In the genomic region with DNA sequence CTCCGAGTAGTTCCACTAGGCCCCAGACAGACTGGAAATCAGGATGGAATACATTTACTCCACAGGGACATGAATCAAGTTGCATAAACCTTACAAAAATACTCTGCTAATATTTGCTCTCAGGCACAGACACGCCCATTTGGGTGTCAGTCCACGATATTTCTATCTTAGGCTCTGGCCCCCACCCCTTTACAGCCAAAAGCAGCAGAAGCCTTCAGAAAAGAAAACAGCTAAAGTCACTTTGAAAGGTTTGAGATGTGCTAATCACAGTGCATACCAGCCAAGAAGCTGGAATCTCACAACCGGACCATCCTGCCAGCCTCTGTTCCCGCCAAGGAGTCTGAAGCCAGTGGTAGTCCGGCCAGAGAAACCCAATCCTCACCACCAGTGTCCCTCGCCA, we compare ENCODE assay signal across 1 cellular context.
TF ChIP-seq lines count a peak whose summit lies in the region.

No MANE protein-coding gene starts in this region.

TF ChIP-seq in HepG2, 621 proteins besides CTCF, POLR2A, EP300 and RAD21 (continued from another document and continues in another):
- TF ChIP-seq SAP130 (CRISPR knock-in tag; IDR thresholded peaks at IDR 0.05; ENCODE audit: low read depth), result 0 out of 2 replicates have a peak, but pooled peaks have one; percentile 41
- TF ChIP-seq SP5 (CRISPR knock-in tag; IDR thresholded peaks at IDR 0.05; ENCODE audit: borderline replicate concordance, low read depth), result peak; percentile 85
- TF ChIP-seq ZFAT (CRISPR knock-in tag; conservative IDR thresholded peaks at IDR 0.05), result no peak
- no peak for TF ChIP-seq FOXA1 (IDR thresholded peaks at IDR 0.05)
- TF ChIP-seq FOXA1 (CRISPR knock-in tag; IDR thresholded peaks at IDR 0.05), result peak; percentile 12; the same call in 1 of the 2 replicates
- peak; percentile 30; the same call in 1 of the 2 replicates for TF ChIP-seq CEBPG (CRISPR knock-in tag; IDR thresholded peaks at IDR 0.05)
- TF ChIP-seq HES4 (CRISPR knock-in tag; IDR thresholded peaks at IDR 0.05; ENCODE audit: borderline replicate concordance), result no peak
- TF ChIP-seq ZBTB3 (CRISPR knock-in tag; IDR thresholded peaks at IDR 0.05; ENCODE audit: borderline replicate concordance, low read depth), result no peak
- no peak for TF ChIP-seq ZNF142 (CRISPR knock-in tag; IDR thresholded peaks at IDR 0.05)
- TF ChIP-seq ZNF660 (CRISPR knock-in tag; IDR thresholded peaks at IDR 0.05; ENCODE audit: borderline replicate concordance, low read depth), result no peak
- TF ChIP-seq MIER2 (CRISPR knock-in tag; IDR thresholded peaks at IDR 0.05), result no peak
- no peak for TF ChIP-seq ZFP62 (CRISPR knock-in tag; IDR thresholded peaks at IDR 0.05)
- no peak for TF ChIP-seq ZNF281 (CRISPR knock-in tag; IDR thresholded peaks at IDR 0.05; ENCODE audit: borderline replicate concordance)
- TF ChIP-seq FOXA3 (CRISPR knock-in tag; IDR thresholded peaks at IDR 0.05), result 0 out of 2 replicates have a peak, but pooled peaks have one; percentile 30
- TF ChIP-seq RXRA (CRISPR knock-in tag; IDR thresholded peaks at IDR 0.05), result no peak
- peak; percentile 43 for TF ChIP-seq TEAD3 (CRISPR knock-in tag; optimal IDR thresholded peaks at IDR 0.05; ENCODE audit: borderline replicate concordance)
- TF ChIP-seq ARID5B (CRISPR knock-in tag; IDR thresholded peaks at IDR 0.05), result peak; percentile 30
- TF ChIP-seq KLF16 (CRISPR knock-in tag; IDR thresholded peaks at IDR 0.05), result 0 out of 4 replicates have a peak, but pooled peaks of 1 of the 2 experiments have one; percentile 20
- no peak for TF ChIP-seq ELF4 (CRISPR knock-in tag; IDR thresholded peaks at IDR 0.05; ENCODE audit: borderline replicate concordance)
- TF ChIP-seq ZBTB44 (CRISPR knock-in tag; IDR thresholded peaks at IDR 0.05), result no peak
- peak; percentile 48; the same call in 1 of the 2 replicates for TF ChIP-seq GATAD2A (CRISPR knock-in tag; IDR thresholded peaks at IDR 0.05)
- TF ChIP-seq PAXIP1 (CRISPR knock-in tag; conservative IDR thresholded peaks at IDR 0.05), result 0 out of 2 replicates have a peak, but pooled peaks have one; percentile 15
- no peak for TF ChIP-seq THRA (CRISPR knock-in tag; IDR thresholded peaks at IDR 0.05; ENCODE audit: borderline replicate concordance)
- TF ChIP-seq, protein P1, sequence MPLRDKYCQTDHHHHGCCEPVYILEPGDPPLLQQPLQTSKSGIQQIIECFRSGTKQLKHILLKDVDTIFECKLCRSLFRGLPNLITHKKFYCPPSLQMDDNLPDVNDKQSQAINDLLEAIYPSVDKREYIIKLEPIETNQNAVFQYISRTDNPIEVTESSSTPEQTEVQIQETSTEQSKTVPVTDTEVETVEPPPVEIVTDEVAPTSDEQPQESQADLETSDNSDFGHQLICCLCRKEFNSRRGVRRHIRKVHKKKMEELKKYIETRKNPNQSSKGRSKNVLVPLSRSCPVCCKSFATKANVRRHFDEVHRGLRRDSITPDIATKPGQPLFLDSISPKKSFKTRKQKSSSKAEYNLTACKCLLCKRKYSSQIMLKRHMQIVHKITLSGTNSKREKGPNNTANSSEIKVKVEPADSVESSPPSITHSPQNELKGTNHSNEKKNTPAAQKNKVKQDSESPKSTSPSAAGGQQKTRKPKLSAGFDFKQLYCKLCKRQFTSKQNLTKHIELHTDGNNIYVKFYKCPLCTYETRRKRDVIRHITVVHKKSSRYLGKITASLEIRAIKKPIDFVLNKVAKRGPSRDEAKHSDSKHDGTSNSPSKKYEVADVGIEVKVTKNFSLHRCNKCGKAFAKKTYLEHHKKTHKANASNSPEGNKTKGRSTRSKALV (CRISPR knock-in tag; IDR thresholded peaks at IDR 0.05), result no peak
- TF ChIP-seq TCF7 (IDR thresholded peaks at IDR 0.05; ENCODE audit: low read depth), result 0 out of 2 replicates have a peak, but pooled peaks have one; percentile 9
- no peak for TF ChIP-seq SOX13 (IDR thresholded peaks at IDR 0.05)
- peak in 1 of 2 experiments; percentile 25; a peak in 1 of 4 replicates for TF ChIP-seq SOX13 (CRISPR knock-in tag; conservative IDR thresholded peaks at IDR 0.05 in 1 of 2, IDR thresholded peaks at IDR 0.05 in 1 of 2)
- no peak for TF ChIP-seq RARA (CRISPR knock-in tag; IDR thresholded peaks at IDR 0.05)
